28 cellular contexts compared by ENCODE assay signal in the genomic region with DNA sequence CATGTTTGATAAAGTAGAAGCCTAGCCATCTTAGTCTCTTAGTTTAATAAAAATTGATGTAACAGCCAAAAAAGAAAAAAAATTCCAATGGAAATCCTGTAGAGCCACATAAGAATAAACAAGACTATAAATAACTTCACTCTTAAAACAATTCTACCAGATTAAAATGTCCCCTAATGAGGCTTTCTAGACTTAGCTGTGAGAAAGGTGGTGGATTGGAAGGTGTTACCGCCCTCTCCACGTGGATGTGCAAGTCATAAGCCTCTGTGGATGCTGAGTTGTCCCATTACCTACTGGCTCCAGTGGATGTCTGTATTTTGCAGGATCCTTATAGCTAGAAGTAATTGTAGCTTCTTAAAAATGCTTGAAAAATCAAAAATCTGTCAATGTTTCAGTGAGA. TPM values are rescaled to one million over a fixed set of nuclear protein-coding genes. Genes with fewer than 3 reads are reported as not detected.
"Had no signal": no experiment of that assay in that cellular context is flagged by ENCODE, and none has a peak within 500 bp of the region (broad histone marks: within the 10 kb centered on the region; RNA-seq: fewer than 3 reads in every experiment).

No MANE protein-coding gene starts in this region.

- H3K27ac ChIP-seq: ascending aorta, brain microvascular endothelial cell, left lung, right lobe of liver, testis, transverse colon, VCaP had no signal

- H3K9me3 Mint-ChIP-seq: activated CD4-positive, alpha-beta memory T cell treated with anti-CD3 and anti-CD28 coated beads for 36 hours; activated CD4-positive, alpha-beta T cell treated with anti-CD3 and anti-CD28 coated beads, Interleukin-2, amount 10 ng/mL, durations not matched to agents 24 days and 14 days; activated naive CD4-positive, alpha-beta T cell treated with anti-CD3 and anti-CD28 coated beads for 36 hours; activated naive CD8-positive, alpha-beta T cell treated with anti-CD3 and anti-CD28 coated beads, Interleukin-2, amount 10 ng/mL, durations not matched to agents 7 days and 5 days; activated T-helper 1 cell treated with anti-CD3 and anti-CD28 coated beads, Interleukin-12 subunit alpha, Interleukin-12 subunit beta, Interleukin-2, Interleukin-4 antibody, amounts not matched to agents 30 ng/mL and 10 ng/mL and 1 ng/mL, durations not matched to agents 14 hours and 24 hours and 36 hours; naive thymus-derived CD8-positive, alpha-beta T cell; T-helper 2 cell treated with Interferon-gamma antibody and Interleukin-4, amounts not matched to agents 5 μg/mL and 100 μg/mL, for 36 hours had no signal

- H3K4me1 Mint-ChIP-seq: activated CD4-positive, alpha-beta T cell treated with anti-CD3 and anti-CD28 coated beads, Interleukin-2, amount 10 ng/mL, durations not matched to agents 24 days and 14 days; activated naive CD8-positive, alpha-beta T cell treated with anti-CD3 and anti-CD28 coated beads, Interleukin-2, amount 10 ng/mL, durations not matched to agents 7 days and 5 days; naive thymus-derived CD8-positive, alpha-beta T cell had no signal

- H3K4me1 ChIP-seq: ascending aorta, left lung, right lobe of liver, testis, transverse colon had no signal

- FAIRE-seq: frontal cortex, islet of Langerhans had no signal

- H3K27ac Mint-ChIP-seq: activated CD4-positive, alpha-beta memory T cell treated with anti-CD3 and anti-CD28 coated beads for 36 hours; activated CD4-positive, alpha-beta T cell treated with anti-CD3 and anti-CD28 coated beads, Interleukin-2, amount 10 ng/mL, durations not matched to agents 24 days and 14 days; activated naive CD4-positive, alpha-beta T cell treated with anti-CD3 and anti-CD28 coated beads for 36 hours; activated naive CD8-positive, alpha-beta T cell treated with anti-CD3 and anti-CD28 coated beads, Interleukin-2, amount 10 ng/mL, durations not matched to agents 7 days and 5 days; activated T-helper 1 cell treated with anti-CD3 and anti-CD28 coated beads, Interleukin-12 subunit alpha, Interleukin-12 subunit beta, Interleukin-2, Interleukin-4 antibody, amounts not matched to agents 30 ng/mL and 10 ng/mL and 1 ng/mL, durations not matched to agents 14 hours and 24 hours and 36 hours; naive thymus-derived CD8-positive, alpha-beta T cell; T-helper 2 cell treated with Interferon-gamma antibody and Interleukin-4, amounts not matched to agents 5 μg/mL and 100 μg/mL, for 36 hours had no signal

- DNase-seq: activated CD4-positive, alpha-beta memory T cell treated with anti-CD3 and anti-CD28 coated beads for 36 hours; activated CD4-positive, alpha-beta T cell treated with anti-CD3 and anti-CD28 coated beads, Interleukin-2, amount 10 ng/mL, durations not matched to agents 24 days and 14 days; activated CD8-positive, alpha-beta memory T cell treated with anti-CD3 and anti-CD28 coated beads, Interleukin-2, amount 50 U/mL, for 4 hours; activated effector memory CD4-positive, alpha-beta T cell treated with anti-CD3 and anti-CD28 coated beads, Interleukin-2, amount 50 U/mL, for 16 hours; activated naive CD4-positive, alpha-beta T cell treated with anti-CD3 and anti-CD28 coated beads for 36 hours; activated naive CD8-positive, alpha-beta T cell treated with anti-CD3 and anti-CD28 coated beads, Interleukin-2, amount 10 ng/mL, durations not matched to agents 7 days and 5 days; activated T-cell treated with anti-CD3 and anti-CD28 coated beads, Interleukin-2, amount 50 U/mL, for 1 hour; brain microvascular endothelial cell; central memory CD4-positive, alpha-beta T cell; dermis blood vessel endothelial cell; effector CD8-positive, alpha-beta T cell; left lung; midbrain; naive thymus-derived CD8-positive, alpha-beta T cell; posterior cingulate gyrus; right lobe of liver; stimulated activated CD4-positive, alpha-beta T cell treated with anti-CD3 and anti-CD28 coated beads, Interleukin-12 subunit alpha, Interleukin-12 subunit beta, amount 100 ng/mL, for 4 hours; stimulated activated CD4-positive, alpha-beta T cell treated with anti-CD3 and anti-CD28 coated beads, Interleukin-4, amount 100 ng/mL, for 1 hour; stimulated activated naive CD8-positive, alpha-beta T cell treated with anti-CD3 and anti-CD28 coated beads, Interleukin-15, Interleukin-2, amounts not matched to agents 100 U/mL and 50 U/mL, for 24 hours; T-helper 1 cell; testis; transverse colon had no signal

- H3K4me3 ChIP-seq: ascending aorta, left lung, right lobe of liver, testis, transverse colon had no signal

- H3K4me3 Mint-ChIP-seq: activated CD4-positive, alpha-beta memory T cell treated with anti-CD3 and anti-CD28 coated beads for 36 hours; activated CD4-positive, alpha-beta T cell treated with anti-CD3 and anti-CD28 coated beads, Interleukin-2, amount 10 ng/mL, durations not matched to agents 24 days and 14 days; activated naive CD4-positive, alpha-beta T cell treated with anti-CD3 and anti-CD28 coated beads for 36 hours; activated naive CD8-positive, alpha-beta T cell treated with anti-CD3 and anti-CD28 coated beads, Interleukin-2, amount 10 ng/mL, durations not matched to agents 7 days and 5 days; activated T-helper 1 cell treated with anti-CD3 and anti-CD28 coated beads, Interleukin-12 subunit alpha, Interleukin-12 subunit beta, Interleukin-2, Interleukin-4 antibody, amounts not matched to agents 30 ng/mL and 10 ng/mL and 1 ng/mL, durations not matched to agents 14 hours and 24 hours and 36 hours; naive thymus-derived CD8-positive, alpha-beta T cell; T-helper 2 cell treated with Interferon-gamma antibody and Interleukin-4, amounts not matched to agents 5 μg/mL and 100 μg/mL, for 36 hours had no signal

- H3K36me3 Mint-ChIP-seq: activated CD4-positive, alpha-beta memory T cell treated with anti-CD3 and anti-CD28 coated beads for 36 hours; activated naive CD8-positive, alpha-beta T cell treated with anti-CD3 and anti-CD28 coated beads, Interleukin-2, amount 10 ng/mL, durations not matched to agents 7 days and 5 days had no signal

- H3K9me3 ChIP-seq: ascending aorta, left lung, right lobe of liver, testis, transverse colon had no signal

- H3K36me3 ChIP-seq: ascending aorta, brain microvascular endothelial cell, left lung, right lobe of liver, transverse colon had no signal

- H3K27me3 ChIP-seq: ascending aorta, brain microvascular endothelial cell, left lung, right lobe of liver, testis, transverse colon had no signal

RNA-seq across cellular contexts. Expression of gene LCA5L, which starts 14.6 kb away (rescaled TPM):
- total RNA-seq: activated CD4-positive, alpha-beta T cell treated with anti-CD3 and anti-CD28 coated beads, Interleukin-2, amount 10 ng/mL, durations not matched to agents 24 days and 14 days; activated naive CD8-positive, alpha-beta T cell treated with anti-CD3 and anti-CD28 coated beads, Interleukin-2, amount 10 ng/mL, durations not matched to agents 7 days and 5 days; activated T-helper 1 cell treated with anti-CD3 and anti-CD28 coated beads, Interleukin-12 subunit alpha, Interleukin-12 subunit beta, Interleukin-2, Interleukin-4 antibody, amounts not matched to agents 30 ng/mL and 10 ng/mL and 1 ng/mL, durations not matched to agents 14 hours and 24 hours and 36 hours; ascending aorta had no signal

RNA-seq across cellular contexts. Expression of gene SH3BGR, which starts 20.8 kb away (rescaled TPM):
- total RNA-seq: ascending aorta had no signal
